ENCODE assay signal across 1 cellular context in the genomic region with DNA sequence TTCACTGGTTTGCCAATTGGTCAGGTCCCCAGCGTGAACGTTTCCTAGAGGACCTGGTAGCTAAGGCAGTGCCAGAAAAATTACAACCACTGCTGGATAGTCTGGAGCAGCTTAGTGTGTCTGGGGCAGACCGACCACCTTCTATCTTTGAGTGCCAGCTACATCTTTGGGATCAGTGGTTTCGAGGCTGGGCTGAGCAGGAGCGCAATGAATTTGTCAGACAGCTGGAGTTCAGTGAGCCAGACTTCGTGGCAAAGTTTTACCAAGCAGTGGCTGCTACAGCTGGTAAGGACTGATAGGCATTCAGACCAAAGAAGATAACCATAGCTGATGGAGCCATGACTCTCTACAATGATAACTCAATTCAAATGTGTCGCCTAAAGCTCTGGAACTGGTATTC.
TF ChIP-seq lines count a peak whose summit lies in the region.

No MANE protein-coding gene starts in this region.

TF ChIP-seq in K562, 482 proteins besides CTCF, POLR2A, EP300 and RAD21 (continues in another document):
- TF ChIP-seq ZSCAN32 (CRISPR knock-in tag; IDR thresholded peaks at IDR 0.05) = no peak
- TF ChIP-seq, protein P1, sequence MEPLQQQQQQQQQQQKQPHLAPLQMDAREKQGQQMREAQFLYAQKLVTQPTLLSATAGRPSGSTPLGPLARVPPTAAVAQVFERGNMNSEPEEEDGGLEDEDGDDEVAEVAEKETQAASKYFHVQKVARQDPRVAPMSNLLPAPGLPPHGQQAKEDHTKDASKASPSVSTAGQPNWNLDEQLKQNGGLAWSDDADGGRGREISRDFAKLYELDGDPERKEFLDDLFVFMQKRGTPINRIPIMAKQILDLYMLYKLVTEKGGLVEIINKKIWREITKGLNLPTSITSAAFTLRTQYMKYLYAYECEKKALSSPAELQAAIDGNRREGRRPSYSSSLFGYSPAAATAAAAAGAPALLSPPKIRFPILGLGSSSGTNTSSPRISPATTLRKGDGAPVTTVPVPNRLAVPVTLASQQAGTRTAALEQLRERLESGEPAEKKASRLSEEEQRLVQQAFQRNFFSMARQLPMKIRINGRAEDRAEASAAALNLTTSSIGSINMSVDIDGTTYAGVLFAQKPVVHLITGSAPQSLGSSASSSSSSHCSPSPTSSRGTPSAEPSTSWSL (CRISPR knock-in tag; IDR thresholded peaks at IDR 0.05; ENCODE audit: borderline replicate concordance) = no peak
- no peak for TF ChIP-seq ASH1L (IDR thresholded peaks at IDR 0.05; ENCODE audit: borderline replicate concordance, low read depth, partially characterized antibody)
- 0 out of 4 replicates have a peak, but pooled peaks have one; percentile 7 to 9 for TF ChIP-seq TRIM24 (IDR thresholded peaks at IDR 0.05)
- TF ChIP-seq BRF1 (IDR thresholded peaks at IDR 0.05; ENCODE audit: borderline replicate concordance, extremely low read depth, insufficient read length) = no peak
- no peak for TF ChIP-seq SNIP1 (IDR thresholded peaks at IDR 0.05; ENCODE audit: low read depth)
- TF ChIP-seq, protein P2, sequence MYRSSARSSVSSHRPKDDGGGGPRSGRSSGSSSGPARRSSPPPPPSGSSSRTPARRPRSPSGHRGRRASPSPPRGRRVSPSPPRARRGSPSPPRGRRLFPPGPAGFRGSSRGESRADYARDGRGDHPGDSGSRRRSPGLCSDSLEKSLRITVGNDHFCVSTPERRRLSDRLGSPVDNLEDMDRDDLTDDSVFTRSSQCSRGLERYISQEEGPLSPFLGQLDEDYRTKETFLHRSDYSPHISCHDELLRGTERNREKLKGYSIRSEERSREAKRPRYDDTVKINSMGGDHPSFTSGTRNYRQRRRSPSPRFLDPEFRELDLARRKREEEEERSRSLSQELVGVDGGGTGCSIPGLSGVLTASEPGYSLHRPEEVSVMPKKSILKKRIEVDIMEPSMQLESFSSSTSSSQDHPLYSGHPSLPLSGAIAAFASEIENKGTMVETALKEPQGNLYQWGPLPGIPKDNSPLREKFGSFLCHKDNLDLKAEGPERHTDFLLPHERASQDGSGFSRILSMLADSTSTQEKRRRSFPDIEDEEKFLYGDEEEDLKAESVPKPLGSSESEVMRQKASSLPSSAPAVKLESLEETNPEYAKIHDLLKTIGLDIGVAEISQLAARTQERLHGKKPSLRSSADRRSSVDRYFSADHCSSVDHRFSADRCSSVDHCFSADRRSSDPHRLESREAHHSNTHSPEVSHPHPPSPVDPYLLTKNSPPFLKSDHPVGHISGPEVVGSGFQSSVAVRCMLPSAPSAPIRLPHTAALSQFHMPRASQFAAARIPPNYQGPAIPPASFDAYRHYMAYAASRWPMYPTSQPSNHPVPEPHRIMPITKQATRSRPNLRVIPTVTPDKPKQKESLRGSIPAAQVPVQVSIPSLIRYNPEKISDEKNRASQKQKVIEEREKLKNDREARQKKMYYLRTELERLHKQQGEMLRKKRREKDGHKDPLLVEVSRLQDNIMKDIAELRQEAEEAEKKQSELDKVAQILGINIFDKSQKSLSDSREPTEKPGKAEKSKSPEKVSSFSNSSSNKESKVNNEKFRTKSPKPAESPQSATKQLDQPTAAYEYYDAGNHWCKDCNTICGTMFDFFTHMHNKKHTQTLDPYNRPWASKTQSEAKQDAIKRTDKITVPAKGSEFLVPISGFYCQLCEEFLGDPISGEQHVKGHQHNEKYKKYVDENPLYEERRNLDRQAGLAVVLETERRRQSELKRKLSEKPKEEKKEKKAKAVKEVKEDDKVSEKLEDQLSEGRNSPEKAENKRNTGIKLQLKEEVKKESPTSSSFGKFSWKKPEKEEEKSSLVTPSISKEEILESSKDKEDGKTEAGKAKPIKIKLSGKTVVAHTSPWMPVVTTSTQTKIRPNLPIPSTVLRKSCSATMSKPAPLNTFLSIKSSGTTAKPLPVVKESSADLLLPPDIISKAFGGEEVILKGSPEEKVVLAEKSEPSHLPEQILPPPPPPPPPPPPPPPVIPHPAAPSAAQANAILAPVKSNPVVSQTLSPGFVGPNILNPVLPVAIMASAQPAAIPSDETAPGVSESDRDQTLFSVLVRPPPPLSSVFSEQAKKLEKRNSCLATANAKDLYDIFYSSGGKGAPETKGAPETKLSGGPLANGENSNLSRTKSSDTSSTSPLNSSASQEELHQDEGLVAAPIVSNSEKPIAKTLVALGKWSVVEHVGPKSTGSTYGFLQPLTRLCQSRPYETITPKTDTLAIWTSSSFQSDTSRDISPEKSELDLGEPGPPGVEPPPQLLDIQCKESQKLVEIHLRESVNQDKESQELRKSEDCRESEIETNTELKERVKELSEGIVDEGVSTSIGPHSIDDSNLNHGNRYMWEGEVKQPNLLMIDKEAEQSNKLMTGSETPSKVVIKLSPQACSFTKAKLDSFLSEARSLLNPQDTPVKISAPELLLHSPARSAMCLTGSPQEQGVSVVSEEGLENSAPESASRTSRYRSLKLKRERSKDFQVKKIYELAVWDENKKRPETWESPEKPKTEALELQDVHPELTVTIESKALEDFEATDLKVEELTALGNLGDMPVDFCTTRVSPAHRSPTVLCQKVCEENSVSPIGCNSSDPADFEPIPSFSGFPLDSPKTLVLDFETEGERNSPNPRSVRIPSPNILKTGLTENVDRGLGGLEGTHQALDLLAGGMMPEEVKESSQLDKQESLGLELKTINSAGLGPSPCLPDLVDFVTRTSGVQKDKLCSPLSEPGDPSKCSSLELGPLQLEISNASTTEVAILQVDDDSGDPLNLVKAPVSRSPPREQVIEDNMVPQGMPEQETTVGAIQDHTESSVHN (IDR thresholded peaks at IDR 0.05; ENCODE audit: borderline replicate concordance in 1 of 2, low read depth in 1 of 2) = no peak
- no peak for TF ChIP-seq PHF21A (IDR thresholded peaks at IDR 0.05; ENCODE audit: borderline replicate concordance, low read depth)
- TF ChIP-seq ARID1B (IDR thresholded peaks at IDR 0.05) = peak; percentile 47; the same call in 1 of the 2 replicates
- TF ChIP-seq ERF (CRISPR knock-in tag; IDR thresholded peaks at IDR 0.05) = no peak
- TF ChIP-seq TFAM (CRISPR knock-in tag; conservative IDR thresholded peaks at IDR 0.05) = no peak
- TF ChIP-seq, protein P3, sequence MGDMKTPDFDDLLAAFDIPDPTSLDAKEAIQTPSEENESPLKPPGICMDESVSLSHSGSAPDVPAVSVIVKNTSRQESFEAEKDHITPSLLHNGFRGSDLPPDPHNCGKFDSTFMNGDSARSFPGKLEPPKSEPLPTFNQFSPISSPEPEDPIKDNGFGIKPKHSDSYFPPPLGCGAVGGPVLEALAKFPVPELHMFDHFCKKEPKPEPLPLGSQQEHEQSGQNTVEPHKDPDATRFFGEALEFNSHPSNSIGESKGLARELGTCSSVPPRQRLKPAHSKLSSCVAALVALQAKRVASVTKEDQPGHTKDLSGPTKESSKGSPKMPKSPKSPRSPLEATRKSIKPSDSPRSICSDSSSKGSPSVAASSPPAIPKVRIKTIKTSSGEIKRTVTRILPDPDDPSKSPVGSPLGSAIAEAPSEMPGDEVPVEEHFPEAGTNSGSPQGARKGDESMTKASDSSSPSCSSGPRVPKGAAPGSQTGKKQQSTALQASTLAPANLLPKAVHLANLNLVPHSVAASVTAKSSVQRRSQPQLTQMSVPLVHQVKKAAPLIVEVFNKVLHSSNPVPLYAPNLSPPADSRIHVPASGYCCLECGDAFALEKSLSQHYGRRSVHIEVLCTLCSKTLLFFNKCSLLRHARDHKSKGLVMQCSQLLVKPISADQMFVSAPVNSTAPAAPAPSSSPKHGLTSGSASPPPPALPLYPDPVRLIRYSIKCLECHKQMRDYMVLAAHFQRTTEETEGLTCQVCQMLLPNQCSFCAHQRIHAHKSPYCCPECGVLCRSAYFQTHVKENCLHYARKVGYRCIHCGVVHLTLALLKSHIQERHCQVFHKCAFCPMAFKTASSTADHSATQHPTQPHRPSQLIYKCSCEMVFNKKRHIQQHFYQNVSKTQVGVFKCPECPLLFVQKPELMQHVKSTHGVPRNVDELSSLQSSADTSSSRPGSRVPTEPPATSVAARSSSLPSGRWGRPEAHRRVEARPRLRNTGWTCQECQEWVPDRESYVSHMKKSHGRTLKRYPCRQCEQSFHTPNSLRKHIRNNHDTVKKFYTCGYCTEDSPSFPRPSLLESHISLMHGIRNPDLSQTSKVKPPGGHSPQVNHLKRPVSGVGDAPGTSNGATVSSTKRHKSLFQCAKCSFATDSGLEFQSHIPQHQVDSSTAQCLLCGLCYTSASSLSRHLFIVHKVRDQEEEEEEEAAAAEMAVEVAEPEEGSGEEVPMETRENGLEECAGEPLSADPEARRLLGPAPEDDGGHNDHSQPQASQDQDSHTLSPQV (IDR thresholded peaks at IDR 0.05) = no peak
- TF ChIP-seq, protein P4, sequence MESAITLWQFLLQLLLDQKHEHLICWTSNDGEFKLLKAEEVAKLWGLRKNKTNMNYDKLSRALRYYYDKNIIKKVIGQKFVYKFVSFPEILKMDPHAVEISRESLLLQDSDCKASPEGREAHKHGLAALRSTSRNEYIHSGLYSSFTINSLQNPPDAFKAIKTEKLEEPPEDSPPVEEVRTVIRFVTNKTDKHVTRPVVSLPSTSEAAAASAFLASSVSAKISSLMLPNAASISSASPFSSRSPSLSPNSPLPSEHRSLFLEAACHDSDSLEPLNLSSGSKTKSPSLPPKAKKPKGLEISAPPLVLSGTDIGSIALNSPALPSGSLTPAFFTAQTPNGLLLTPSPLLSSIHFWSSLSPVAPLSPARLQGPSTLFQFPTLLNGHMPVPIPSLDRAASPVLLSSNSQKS (CRISPR knock-in tag; IDR thresholded peaks at IDR 0.05) = no peak
- no peak for TF ChIP-seq PURB (CRISPR knock-in tag; IDR thresholded peaks at IDR 0.05; ENCODE audit: low read depth)
- TF ChIP-seq, protein P5, sequence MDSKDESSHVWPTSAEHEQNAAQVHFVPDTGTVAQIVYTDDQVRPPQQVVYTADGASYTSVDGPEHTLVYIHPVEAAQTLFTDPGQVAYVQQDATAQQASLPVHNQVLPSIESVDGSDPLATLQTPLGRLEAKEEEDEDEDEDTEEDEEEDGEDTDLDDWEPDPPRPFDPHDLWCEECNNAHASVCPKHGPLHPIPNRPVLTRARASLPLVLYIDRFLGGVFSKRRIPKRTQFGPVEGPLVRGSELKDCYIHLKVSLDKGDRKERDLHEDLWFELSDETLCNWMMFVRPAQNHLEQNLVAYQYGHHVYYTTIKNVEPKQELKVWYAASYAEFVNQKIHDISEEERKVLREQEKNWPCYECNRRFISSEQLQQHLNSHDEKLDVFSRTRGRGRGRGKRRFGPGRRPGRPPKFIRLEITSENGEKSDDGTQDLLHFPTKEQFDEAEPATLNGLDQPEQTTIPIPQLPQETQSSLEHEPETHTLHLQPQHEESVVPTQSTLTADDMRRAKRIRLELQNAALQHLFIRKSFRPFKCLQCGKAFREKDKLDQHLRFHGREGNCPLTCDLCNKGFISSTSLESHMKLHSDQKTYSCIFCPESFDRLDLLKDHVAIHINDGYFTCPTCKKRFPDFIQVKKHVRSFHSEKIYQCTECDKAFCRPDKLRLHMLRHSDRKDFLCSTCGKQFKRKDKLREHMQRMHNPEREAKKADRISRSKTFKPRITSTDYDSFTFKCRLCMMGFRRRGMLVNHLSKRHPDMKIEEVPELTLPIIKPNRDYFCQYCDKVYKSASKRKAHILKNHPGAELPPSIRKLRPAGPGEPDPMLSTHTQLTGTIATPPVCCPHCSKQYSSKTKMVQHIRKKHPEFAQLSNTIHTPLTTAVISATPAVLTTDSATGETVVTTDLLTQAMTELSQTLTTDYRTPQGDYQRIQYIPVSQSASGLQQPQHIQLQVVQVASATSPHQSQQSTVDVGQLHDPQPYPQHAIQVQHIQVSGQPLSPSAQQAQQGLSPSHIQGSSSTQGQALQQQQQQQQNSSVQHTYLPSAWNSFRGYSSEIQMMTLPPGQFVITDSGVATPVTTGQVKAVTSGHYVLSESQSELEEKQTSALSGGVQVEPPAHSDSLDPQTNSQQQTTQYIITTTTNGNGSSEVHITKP (IDR thresholded peaks at IDR 0.05; ENCODE audit: partially characterized antibody) = no peak
- no peak for TF ChIP-seq LEF1 (IDR thresholded peaks at IDR 0.05)
- peak; percentile 27; the same call in 1 of the 2 replicates for TF ChIP-seq NCOR1 (IDR thresholded peaks at IDR 0.05)
- TF ChIP-seq SMARCA5 (IDR thresholded peaks at IDR 0.05) = no peak
- no peak for TF ChIP-seq BCOR (IDR thresholded peaks at IDR 0.05)
- TF ChIP-seq PRPF4 (IDR thresholded peaks at IDR 0.05; ENCODE audit: insufficient read depth, low read depth, low read length, poor library complexity, severe bottlenecking) = no peak
- TF ChIP-seq, protein P6, sequence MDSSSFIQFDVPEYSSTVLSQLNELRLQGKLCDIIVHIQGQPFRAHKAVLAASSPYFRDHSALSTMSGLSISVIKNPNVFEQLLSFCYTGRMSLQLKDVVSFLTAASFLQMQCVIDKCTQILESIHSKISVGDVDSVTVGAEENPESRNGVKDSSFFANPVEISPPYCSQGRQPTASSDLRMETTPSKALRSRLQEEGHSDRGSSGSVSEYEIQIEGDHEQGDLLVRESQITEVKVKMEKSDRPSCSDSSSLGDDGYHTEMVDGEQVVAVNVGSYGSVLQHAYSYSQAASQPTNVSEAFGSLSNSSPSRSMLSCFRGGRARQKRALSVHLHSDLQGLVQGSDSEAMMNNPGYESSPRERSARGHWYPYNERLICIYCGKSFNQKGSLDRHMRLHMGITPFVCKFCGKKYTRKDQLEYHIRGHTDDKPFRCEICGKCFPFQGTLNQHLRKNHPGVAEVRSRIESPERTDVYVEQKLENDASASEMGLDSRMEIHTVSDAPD (CRISPR knock-in tag; IDR thresholded peaks at IDR 0.05) = peak; percentile 16; the same call in 1 of the 2 replicates
- TF ChIP-seq, protein P7, sequence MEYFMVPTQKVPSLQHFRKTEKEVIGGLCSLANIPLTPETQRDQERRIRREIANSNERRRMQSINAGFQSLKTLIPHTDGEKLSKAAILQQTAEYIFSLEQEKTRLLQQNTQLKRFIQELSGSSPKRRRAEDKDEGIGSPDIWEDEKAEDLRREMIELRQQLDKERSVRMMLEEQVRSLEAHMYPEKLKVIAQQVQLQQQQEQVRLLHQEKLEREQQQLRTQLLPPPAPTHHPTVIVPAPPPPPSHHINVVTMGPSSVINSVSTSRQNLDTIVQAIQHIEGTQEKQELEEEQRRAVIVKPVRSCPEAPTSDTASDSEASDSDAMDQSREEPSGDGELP (CRISPR knock-in tag; IDR thresholded peaks at IDR 0.05; ENCODE audit: borderline replicate concordance) = peak; percentile 49; the same call in 1 of the 2 replicates
- TF ChIP-seq, protein P8, sequence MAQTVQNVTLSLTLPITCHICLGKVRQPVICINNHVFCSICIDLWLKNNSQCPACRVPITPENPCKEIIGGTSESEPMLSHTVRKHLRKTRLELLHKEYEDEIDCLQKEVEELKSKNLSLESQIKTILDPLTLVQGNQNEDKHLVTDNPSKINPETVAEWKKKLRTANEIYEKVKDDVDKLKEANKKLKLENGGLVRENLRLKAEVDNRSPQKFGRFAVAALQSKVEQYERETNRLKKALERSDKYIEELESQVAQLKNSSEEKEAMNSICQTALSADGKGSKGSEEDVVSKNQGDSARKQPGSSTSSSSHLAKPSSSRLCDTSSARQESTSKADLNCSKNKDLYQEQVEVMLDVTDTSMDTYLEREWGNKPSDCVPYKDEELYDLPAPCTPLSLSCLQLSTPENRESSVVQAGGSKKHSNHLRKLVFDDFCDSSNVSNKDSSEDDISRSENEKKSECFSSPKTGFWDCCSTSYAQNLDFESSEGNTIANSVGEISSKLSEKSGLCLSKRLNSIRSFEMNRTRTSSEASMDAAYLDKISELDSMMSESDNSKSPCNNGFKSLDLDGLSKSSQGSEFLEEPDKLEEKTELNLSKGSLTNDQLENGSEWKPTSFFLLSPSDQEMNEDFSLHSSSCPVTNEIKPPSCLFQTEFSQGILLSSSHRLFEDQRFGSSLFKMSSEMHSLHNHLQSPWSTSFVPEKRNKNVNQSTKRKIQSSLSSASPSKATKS (CRISPR knock-in tag; IDR thresholded peaks at IDR 0.05) = no peak
- TF ChIP-seq NBN (IDR thresholded peaks at IDR 0.05; ENCODE audit: low read depth) = no peak
- no peak for TF ChIP-seq ZNF253 (CRISPR knock-in tag; conservative IDR thresholded peaks at IDR 0.05)
